Comparison of ENCODE assay signal across 8 cellular contexts in the genomic region with DNA sequence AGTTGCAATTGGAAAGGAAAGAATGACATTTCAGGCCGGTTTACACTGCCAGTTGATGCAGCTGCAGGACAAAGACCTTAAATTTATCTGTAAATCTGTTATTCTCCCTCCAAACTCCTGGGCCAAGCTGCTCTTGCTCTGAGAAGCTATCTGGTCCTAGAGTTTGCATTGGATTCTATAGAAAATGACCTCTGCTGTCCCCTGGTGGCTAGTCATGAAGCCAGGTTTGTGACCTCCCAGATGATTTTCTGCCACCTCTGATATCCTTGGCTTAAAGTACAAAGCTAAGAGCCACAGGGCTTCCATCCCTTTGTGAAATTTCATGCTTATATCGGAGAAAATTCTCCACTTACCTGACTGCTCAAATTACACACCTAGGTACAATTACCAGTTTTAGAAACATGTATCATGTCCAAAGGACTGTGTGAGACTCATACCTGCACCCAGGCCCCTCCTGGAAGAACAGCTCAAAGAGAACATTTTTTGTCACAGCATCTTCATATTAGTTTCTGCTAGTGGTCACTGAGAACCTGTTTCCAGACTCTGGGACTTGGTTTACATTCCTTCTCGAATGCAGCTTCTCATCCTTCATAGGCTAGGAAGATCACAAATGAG. TPM values are rescaled to one million over a fixed set of nuclear protein-coding genes. Genes with fewer than 3 reads are reported as not detected.
DNase-seq lines count a peak whose midpoint lies in the region; ATAC-seq, FAIRE-seq and TF ChIP-seq lines count a peak whose summit lies in the region.

No MANE protein-coding gene starts in this region.

- BruUV-seq in endothelial cell of umbilical vein (replicated peaks; lab: Mats Ljungman, UMichigan) = no TSS peak

- no peaks in the 10 kb centered on the region for H3K79me2 ChIP-seq in endothelial cell of umbilical vein (ENCODE audit: control insufficient read depth, insufficient read depth, low read length)

- H3K36me3 Mint-ChIP-seq in activated CD4-positive, alpha-beta T cell treated with anti-CD3 and anti-CD28 coated beads for 36 hours (ENCODE audit: low read depth) = no peaks in the 10 kb centered on the region
- no peaks in the 10 kb centered on the region for H3K36me3 Mint-ChIP-seq in nephron (ENCODE audit: low read depth)

- H3K4me1 ChIP-seq in endothelial cell of umbilical vein (ENCODE audit: control insufficient read depth, extremely low read depth, insufficient read depth, low read length) = no peaks in the 10 kb centered on the region

- dilution Hi-C loops in endothelial cell of umbilical vein (cut with MboI; ENCODE audit: extremely low pct_ligation_motif_present, low sequenced_read_pairs) = no loop called here

- H3K27me3 Mint-ChIP-seq in activated CD4-positive, alpha-beta T cell treated with anti-CD3 and anti-CD28 coated beads for 36 hours = peaks cover 7% of the 10 kb centered on the region
- H3K27me3 Mint-ChIP-seq in nephron (ENCODE audit: low read depth) = peaks cover 42% of the 10 kb centered on the region

- H3K4me2 ChIP-seq in endothelial cell of umbilical vein (ENCODE audit: insufficient read depth, low read length) = no peak overlapping the region

- TF ChIP-seq CTCF in endothelial cell of umbilical vein (IDR thresholded peaks at IDR 0.05; ENCODE audit: extremely low read depth in 1 of 2, insufficient read depth in 1 of 2, low read depth in 1 of 2, low read length in 2 of 2) (peak; percentile 73 to 78), nephron (IDR thresholded peaks at IDR 0.05; ENCODE audit: unreplicated experiment in 3 of 3) (peak; percentile 65 to 68 (median 66))

- H3K27me3 ChIP-seq in endothelial cell of umbilical vein (ENCODE audit: control insufficient read depth in 2 of 2, insufficient read depth in 2 of 2, low read length in 2 of 2) = peaks cover 5 to 12% of the 10 kb centered on the region in 2 experiments

- POLR2A ChIA-PET in activated CD4-positive, alpha-beta T cell treated with anti-CD3 and anti-CD28 coated beads for 36 hours (lab: Charles Lee) = interaction anchor here (0.6 kb wide), 2 partner anchors 84 to 499 kb away, joined by 3 to 4 read pairs; no protein-coding TSS in a partner anchor
- POLR2A ChIA-PET in endothelial cell of umbilical vein (lab: Charles Lee) = no interaction called here

- TF ChIP-seq POLR2A in endothelial cell of umbilical vein (IDR thresholded peaks at IDR 0.05; ENCODE audit: low read depth, low read length) = no peak

- no peak overlapping the region for H3K4me3 ChIP-seq in endothelial cell of umbilical vein (replicated peaks in 1 of 3; ENCODE audit: insufficient read depth in 1 of 3, low read depth in 1 of 3, low read length in 3 of 3)

- peak; percentile 46 for FAIRE-seq in endothelial cell of umbilical vein (lab: Jason Lieb, UNC)

- H3K27ac Mint-ChIP-seq in activated CD4-positive, alpha-beta T cell treated with anti-CD3 and anti-CD28 coated beads for 36 hours = no peak overlapping the region
- H3K27ac Mint-ChIP-seq in nephron = no peak overlapping the region

- H3K9me1 ChIP-seq in endothelial cell of umbilical vein (replicated peaks; ENCODE audit: control insufficient read depth, extremely low read depth, insufficient read depth, low read length) = no peaks in the 10 kb centered on the region

- H3K36me3 ChIP-seq in endothelial cell of umbilical vein (ENCODE audit: control insufficient read depth in 2 of 2, extremely low read depth in 1 of 2, insufficient read depth in 2 of 2, low read length in 2 of 2) = no peaks in the 10 kb centered on the region

- H3K4me1 Mint-ChIP-seq in activated CD4-positive, alpha-beta T cell treated with anti-CD3 and anti-CD28 coated beads for 36 hours = no peaks in the 10 kb centered on the region
- no peaks in the 10 kb centered on the region for H3K4me1 Mint-ChIP-seq in nephron

- DNase-seq in Right ventricle myocardium superior = no peak
- DNase-seq in Right ventricle myocardium inferior (ENCODE audit: missing footprints) = no peak
- DNase-seq in NCI-H1417 treated with DMSO at 0.1 percent for 48 hours (lab: John Stamatoyannopoulos, UW) = peak; percentile 4
- DNase-seq in activated CD4-positive, alpha-beta T cell treated with anti-CD3 and anti-CD28 coated beads for 36 hours = peak; percentile 59
- peak; percentile 48 for DNase-seq in endothelial cell of umbilical vein (ENCODE audit: low read depth, low spot score)

- ATAC-seq in Right ventricle myocardium superior (ENCODE audit: poor library complexity) (peak; percentile 67), Right ventricle myocardium inferior (no peak), GM21423 (IDR thresholded peaks at IDR 0.05; ENCODE audit: unreplicated experiment) (no peak), HG03039 (IDR thresholded peaks at IDR 0.05; ENCODE audit: unreplicated experiment) (no peak)
- no peak for ATAC-seq in activated CD4-positive, alpha-beta T cell treated with anti-CD3 and anti-CD28 coated beads for 36 hours

- H3K4me3 Mint-ChIP-seq in activated CD4-positive, alpha-beta T cell treated with anti-CD3 and anti-CD28 coated beads for 36 hours = no peak overlapping the region
- H3K4me3 Mint-ChIP-seq in nephron = no peak overlapping the region

- H3K9ac ChIP-seq in endothelial cell of umbilical vein (replicated peaks; ENCODE audit: extremely low read depth, insufficient read depth, low read length) = no peak overlapping the region

- no peak overlapping the region for H3K27ac ChIP-seq in endothelial cell of umbilical vein (ENCODE audit: insufficient read depth, low read depth, low read length)

- intact Hi-C loops in Right ventricle myocardium superior (cut with DNase I) (loop anchor here (5.0 kb wide), 1 partner anchor 103 kb away; no protein-coding TSS in a partner anchor), Right ventricle myocardium inferior (cut with DNase I) (loop anchor here (2.0 kb wide), 2 partner anchors 104 to 154 kb away; no protein-coding TSS in a partner anchor), endothelial cell of umbilical vein (cut with micrococcal nuclease) (loop anchor here (1.0 kb wide), 2 partner anchors 105 to 155 kb away; no protein-coding TSS in a partner anchor)
- intact Hi-C loops in activated CD4-positive, alpha-beta T cell treated with anti-CD3 and anti-CD28 coated beads for 36 hours (cut with DNase I, micrococcal nuclease) = loop anchor here (1.0 to 2.0 kb wide), 3 partner anchors 104 to 154 kb away; no protein-coding TSS in a partner anchor

- CTCF ChIA-PET in activated CD4-positive, alpha-beta T cell treated with anti-CD3 and anti-CD28 coated beads for 36 hours (lab: Charles Lee) = interaction anchor here (0.7 to 3.1 kb wide), 25 partner anchors 9 to 544 kb away, joined by 3 to 32 read pairs (median 5); a partner anchor contains a TSS
- CTCF ChIA-PET in endothelial cell of umbilical vein (lab: Charles Lee) = interaction anchor here (0.7 to 5.6 kb wide), 41 partner anchors 9 to 551 kb away, joined by 3 to 156 read pairs (median 6); a partner anchor contains a TSS

- H4K20me1 ChIP-seq in endothelial cell of umbilical vein (replicated peaks; ENCODE audit: control insufficient read depth, extremely low read depth, insufficient read depth, low read length) = no peaks in the 10 kb centered on the region

- H3K9me3 Mint-ChIP-seq in activated CD4-positive, alpha-beta T cell treated with anti-CD3 and anti-CD28 coated beads for 36 hours (ENCODE audit: low read depth) = no peaks in the 10 kb centered on the region
- no peaks in the 10 kb centered on the region for H3K9me3 Mint-ChIP-seq in nephron

- H3K9me3 ChIP-seq in endothelial cell of umbilical vein (replicated peaks; ENCODE audit: control insufficient read depth, insufficient read depth, low read length) = no peaks in the 10 kb centered on the region

- no peak overlapping the region for H2AFZ ChIP-seq in endothelial cell of umbilical vein (ENCODE audit: low read depth, low read length)

TF ChIP-seq in endothelial cell of umbilical vein, 7 proteins besides CTCF, POLR2A, EP300 and RAD21 (continues in another document):
- no peak for TF ChIP-seq MYC (IDR thresholded peaks at IDR 0.05; ENCODE audit: low read depth, low read length)

RNA-seq across cellular contexts. Expression of a gene that starts 28.9 kb away (rescaled TPM):
- total RNA-seq in Right ventricle myocardium superior (7.8 TPM), Right ventricle myocardium inferior (9.7 TPM), endothelial cell of umbilical vein (14.2 and 16.4 TPM in 2 replicates)
- 10 to 100 TPM in 1 of 2 experiments, 1 to 10 TPM in 1; 9.0 to 11.5 TPM for total RNA-seq in activated CD4-positive, alpha-beta T cell treated with anti-CD3 and anti-CD28 coated beads for 36 hours
- 7.6 and 9.6 TPM in 2 replicates for polyA plus RNA-seq in endothelial cell of umbilical vein
- 11.2 and 12.4 TPM in 2 replicates for polyA plus RNA-seq in endothelial cell of umbilical vein (2011; cell fraction: cytosol; rRNA removed)
- 4.5 and 5.7 TPM in 2 replicates for polyA plus RNA-seq in endothelial cell of umbilical vein (2011; cell fraction: nucleus; rRNA removed)
- polyA plus RNA-seq in endothelial cell of umbilical vein (2012) = 21.4 and 25.6 TPM in 2 replicates
- 27.9 and 30.2 TPM in 2 replicates for polyA minus RNA-seq in endothelial cell of umbilical vein
- polyA minus RNA-seq in endothelial cell of umbilical vein (2011; cell fraction: cytosol; rRNA and poly(A)+ RNA removed) = 10.8 TPM
- 7.0 and 8.0 TPM in 2 replicates for polyA minus RNA-seq in endothelial cell of umbilical vein (2011; cell fraction: nucleus; rRNA and poly(A)+ RNA removed)

RNA-seq across cellular contexts. Expression of a gene that starts 46.4 kb away (rescaled TPM):
- not detected for total RNA-seq in Right ventricle myocardium superior
- not detected for total RNA-seq in Right ventricle myocardium inferior
- total RNA-seq in activated CD4-positive, alpha-beta T cell treated with anti-CD3 and anti-CD28 coated beads for 36 hours = under 1 TPM; 0.14 to 0.21 TPM
- not detected in 2 replicates for total RNA-seq in endothelial cell of umbilical vein
- polyA plus RNA-seq in endothelial cell of umbilical vein = not detected in 2 replicates
- polyA plus RNA-seq in endothelial cell of umbilical vein (2011; cell fraction: cytosol; rRNA removed) = not detected in 2 replicates
- polyA plus RNA-seq in endothelial cell of umbilical vein (2011; cell fraction: nucleus; rRNA removed) = not detected in 2 replicates
- not detected in 2 replicates for polyA plus RNA-seq in endothelial cell of umbilical vein (2012)
- not detected in 2 replicates for polyA minus RNA-seq in endothelial cell of umbilical vein
- not detected for polyA minus RNA-seq in endothelial cell of umbilical vein (2011; cell fraction: cytosol; rRNA and poly(A)+ RNA removed)
- not detected in 2 replicates for polyA minus RNA-seq in endothelial cell of umbilical vein (2011; cell fraction: nucleus; rRNA and poly(A)+ RNA removed)

RNA-seq across cellular contexts. Expression of a gene that starts 54.7 kb away (rescaled TPM):
- total RNA-seq in Right ventricle myocardium superior (30.7 TPM), Right ventricle myocardium inferior (34.2 TPM), endothelial cell of umbilical vein (13.7 and 18.7 TPM in 2 replicates)
- total RNA-seq in activated CD4-positive, alpha-beta T cell treated with anti-CD3 and anti-CD28 coated beads for 36 hours = 10 to 100 TPM; 27.7 to 28.9 TPM
- 1.5 and 3.5 TPM in 2 replicates for polyA plus RNA-seq in endothelial cell of umbilical vein
- polyA plus RNA-seq in endothelial cell of umbilical vein (2011; cell fraction: cytosol; rRNA removed) = 5.0 and 6.7 TPM in 2 replicates
- polyA plus RNA-seq in endothelial cell of umbilical vein (2011; cell fraction: nucleus; rRNA removed) = 7.2 and 9.9 TPM in 2 replicates
- 10.5 and 14.7 TPM in 2 replicates for polyA plus RNA-seq in endothelial cell of umbilical vein (2012)
- polyA minus RNA-seq in endothelial cell of umbilical vein = 14.2 and 14.9 TPM in 2 replicates
- polyA minus RNA-seq in endothelial cell of umbilical vein (2011; cell fraction: cytosol; rRNA and poly(A)+ RNA removed) = 10.2 TPM
- polyA minus RNA-seq in endothelial cell of umbilical vein (2011; cell fraction: nucleus; rRNA and poly(A)+ RNA removed) = 6.0 and 12.9 TPM in 2 replicates

Comparison
In these comparisons a context has a peak if more than half of its experiments do, and no peak if none do; other contexts are left out.
1. DNase-seq: peak in NCI-H1417 treated with DMSO at 0.1 percent for 48 hours (single experiment), activated CD4-positive, alpha-beta T cell treated with anti-CD3 and anti-CD28 coated beads for 36 hours (single experiment) and endothelial cell of umbilical vein (single experiment); none in Right ventricle myocardium superior (single experiment) and Right ventricle myocardium inferior (single experiment).